Comparison of ENCODE assay signal across 1 cellular context in genomic region chr6:75266716-75267291, GRCh38.
TF ChIP-seq lines count a peak whose summit lies in the region.

No MANE protein-coding gene starts in this region.

TF ChIP-seq in H1, 55 proteins besides CTCF, POLR2A, EP300 and RAD21 (continued from another document):
- no peak for TF ChIP-seq CHD7 (IDR thresholded peaks at IDR 0.05; ENCODE audit: insufficient replicate concordance, low read length)
- no peak for TF ChIP-seq GTF2F1 (IDR thresholded peaks at IDR 0.05; ENCODE audit: borderline replicate concordance, low read depth, low read length)
- no peak for TF ChIP-seq SP1 (IDR thresholded peaks at IDR 0.05; ENCODE audit: low read depth, low read length)
- TF ChIP-seq ASH2L (IDR thresholded peaks at IDR 0.05; ENCODE audit: low read length) = no peak
- no peak for TF ChIP-seq SRF (IDR thresholded peaks at IDR 0.05; ENCODE audit: low read depth, low read length)
- TF ChIP-seq SP4 (IDR thresholded peaks at IDR 0.05; ENCODE audit: low read length) = no peak
- TF ChIP-seq JUND (IDR thresholded peaks at IDR 0.05; ENCODE audit: low read length) = no peak
- TF ChIP-seq RBBP5 (IDR thresholded peaks at IDR 0.05; ENCODE audit: borderline replicate concordance, low read depth, low read length) = no peak
- TF ChIP-seq ATF3 (IDR thresholded peaks at IDR 0.05; ENCODE audit: insufficient read depth, low read depth, low read length) = no peak
- TF ChIP-seq BACH1 (IDR thresholded peaks at IDR 0.05; ENCODE audit: low read length) = no peak
- TF ChIP-seq CBX8 (IDR thresholded peaks at IDR 0.05; ENCODE audit: borderline replicate concordance, low read depth, low read length) = no peak
- no peak for TF ChIP-seq CTBP2 (IDR thresholded peaks at IDR 0.05; ENCODE audit: borderline replicate concordance, insufficient read depth, insufficient read length, low read length)
- TF ChIP-seq POU5F1 (IDR thresholded peaks at IDR 0.05; ENCODE audit: low read depth, low read length) = no peak
- no peak for TF ChIP-seq POLR2AphosphoS5 (IDR thresholded peaks at IDR 0.05; ENCODE audit: low read depth, low read length)
- no peak for TF ChIP-seq TEAD4 (IDR thresholded peaks at IDR 0.05; ENCODE audit: low read depth, low read length)
- TF ChIP-seq NANOG (IDR thresholded peaks at IDR 0.05; ENCODE audit: insufficient read depth, low read depth, low read length, poor library complexity, severe bottlenecking) = no peak
- no peak for TF ChIP-seq SP2 (IDR thresholded peaks at IDR 0.05; ENCODE audit: low read length)
- TF ChIP-seq TAF1 (IDR thresholded peaks at IDR 0.05; ENCODE audit: low read depth, low read length) = no peak
TF ChIP-seq in H1: peak in this region for 0.
